2 cellular contexts compared by ENCODE assay signal in the genomic region with DNA sequence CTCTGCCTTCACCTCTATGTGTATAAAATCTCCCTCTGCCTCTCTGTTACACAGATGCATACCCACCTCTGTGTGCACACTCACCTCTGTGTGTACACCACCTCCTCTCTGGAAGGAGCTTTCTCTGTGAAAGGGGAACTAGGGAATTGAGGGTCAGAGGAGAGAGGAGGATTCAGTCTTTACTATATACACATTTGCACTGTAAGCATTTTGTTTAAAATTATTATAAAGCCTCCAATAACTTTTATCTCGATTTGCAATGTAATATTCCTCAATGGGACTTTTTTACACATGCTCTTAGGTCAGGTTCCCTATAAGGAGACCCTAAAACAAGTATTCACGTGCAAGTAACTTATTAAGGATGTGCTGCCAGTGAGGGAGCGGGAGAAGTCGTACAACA.
TF ChIP-seq lines count a peak whose summit lies in the region.

No MANE protein-coding gene starts in this region.

TF ChIP-seq in HepG2, 621 proteins besides CTCF, POLR2A, EP300 and RAD21:
- peak; percentile 39 to 73; a peak in 2 of 4 replicates for TF ChIP-seq MAFK (conservative IDR thresholded peaks at IDR 0.05 in 1 of 2, IDR thresholded peaks at IDR 0.05 in 1 of 2; ENCODE audit: low read length in 2 of 2)
- no peak for TF ChIP-seq RBM39 (IDR thresholded peaks at IDR 0.05; ENCODE audit: low read depth, low read length, poor library complexity, severe bottlenecking)
- no peak for TF ChIP-seq ZNF562 (CRISPR knock-in tag; IDR thresholded peaks at IDR 0.05; ENCODE audit: borderline replicate concordance)
- peak; percentile 43 for TF ChIP-seq MAFF (IDR thresholded peaks at IDR 0.05; ENCODE audit: low read depth, low read length)
- TF ChIP-seq CC2D1A (CRISPR knock-in tag; IDR thresholded peaks at IDR 0.05): no peak
- TF ChIP-seq ZNF232 (CRISPR knock-in tag; IDR thresholded peaks at IDR 0.05; ENCODE audit: borderline replicate concordance): no peak
- TF ChIP-seq HOXA3 (CRISPR knock-in tag; IDR thresholded peaks at IDR 0.05): no peak

TF ChIP-seq in K562, 482 proteins besides CTCF, POLR2A, EP300 and RAD21:
- peak; percentile 49 for TF ChIP-seq ZNF316 (IDR thresholded peaks at IDR 0.05)
- no peak for TF ChIP-seq TEAD4 (IDR thresholded peaks at IDR 0.05; ENCODE audit: low read length)
- TF ChIP-seq TEAD4 (CRISPR knock-in tag; IDR thresholded peaks at IDR 0.05; ENCODE audit: borderline replicate concordance): no peak
- TF ChIP-seq MAFF (IDR thresholded peaks at IDR 0.05; ENCODE audit: low read length): peak; percentile 13; the same call in 1 of the 2 replicates
- peak; percentile 17; the same call in 1 of the 2 replicates for TF ChIP-seq MAFK (IDR thresholded peaks at IDR 0.05; ENCODE audit: low read length)
